Comparison of ENCODE assay signal across 8 cellular contexts in the genomic region with DNA sequence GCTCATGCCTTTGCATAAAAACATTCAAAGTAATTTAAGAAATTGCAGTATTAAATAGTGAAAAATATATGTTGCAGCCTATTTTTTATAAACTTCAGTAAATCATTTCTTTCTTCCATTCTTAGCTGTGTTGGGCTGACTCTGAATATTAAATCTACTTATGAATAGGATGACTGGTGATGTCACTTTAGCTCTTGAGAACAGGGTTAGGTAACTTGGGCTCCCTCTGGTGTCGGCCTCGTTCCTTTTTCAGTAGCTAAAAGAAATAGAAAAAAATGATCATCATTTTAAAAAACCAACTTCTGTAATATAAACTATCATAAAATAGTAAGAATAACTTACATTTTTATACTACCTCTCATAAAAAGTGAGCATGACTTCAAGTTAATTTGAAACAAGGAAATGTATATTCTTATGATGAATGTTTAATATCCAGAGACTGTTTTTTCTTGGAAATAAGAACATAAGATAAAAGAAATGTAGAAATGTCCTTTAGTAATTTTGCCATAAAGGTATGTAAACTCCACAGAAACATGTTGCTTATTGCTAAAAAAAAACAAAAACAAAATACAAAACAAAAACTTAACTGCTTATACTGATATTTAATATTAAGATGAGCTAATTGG. TPM values are rescaled to one million over a fixed set of nuclear protein-coding genes. Genes with fewer than 3 reads are reported as not detected.
DNase-seq lines count a peak whose midpoint lies in the region; ATAC-seq and TF ChIP-seq lines count a peak whose summit lies in the region.

No MANE protein-coding gene starts in this region.

- H2AFZ ChIP-seq in trophoblast cell (ENCODE audit: insufficient read depth, low read length, poor library complexity) = no peak overlapping the region

- WGBS in trophoblast cell (ENCODE audit: extremely low coverage, insufficient coverage, insufficient read length) = no CpG with 5 or more reads among the region's 2 CpGs

- H3K9ac ChIP-seq in trophoblast cell (ENCODE audit: low read length) = no peak overlapping the region

- H4K91ac ChIP-seq in trophoblast cell (ENCODE audit: low read depth, low read length) = no peak overlapping the region

- H3K4me1 ChIP-seq in trophoblast cell (ENCODE audit: control insufficient read depth in 1 of 2, insufficient read depth in 2 of 2, low read length in 2 of 2) = no peaks in the 10 kb centered on the region

- H4K8ac ChIP-seq in trophoblast cell (ENCODE audit: low read depth, low read length) = no peak overlapping the region

- DNase-seq in activated CD4-positive, alpha-beta T cell treated with anti-CD3 and anti-CD28 coated beads, Interleukin-2, amount 10 ng/mL, durations not matched to agents 7 days and 5 days = peak; percentile 13
- no peak for DNase-seq in activated CD4-positive, alpha-beta T cell treated with anti-CD3 and anti-CD28 coated beads for 4 hours
- peak; percentile 59 for DNase-seq in MV-4-11 (lab: John Stamatoyannopoulos, UW)
- peak; percentile 44 for DNase-seq in SKM-1 treated with dmso at 0.1 percent for 144 hours (lab: John Stamatoyannopoulos, UW; ENCODE audit: unreplicated experiment)
- peak; percentile 69 for DNase-seq in fibroblast of pulmonary artery (ENCODE audit: low read depth)
- DNase-seq in trophoblast cell = peak; percentile 22 to 53
- DNase-seq in T-helper 17 cell = no peak

- no peak overlapping the region for H3K27ac ChIP-seq in trophoblast cell (ENCODE audit: low read depth, low read length)

- no peaks in the 10 kb centered on the region for H3K27me3 ChIP-seq in trophoblast cell (ENCODE audit: insufficient read depth, low read length)

- TF ChIP-seq CTCF in fibroblast of pulmonary artery (IDR thresholded peaks at IDR 0.05; ENCODE audit: low read length, missing control alignments) = peak; percentile 60

- H3K4ac ChIP-seq in trophoblast cell (ENCODE audit: low read depth, low read length) = no peak overlapping the region

- H3K4me3 ChIP-seq in fibroblast of pulmonary artery (replicated peaks; ENCODE audit: low read depth, low read length) (no peak overlapping the region), trophoblast cell (ENCODE audit: low read depth, low read length) (no peak overlapping the region)

- H3K9me3 Mint-ChIP-seq in activated CD4-positive, alpha-beta T cell treated with anti-CD3 and anti-CD28 coated beads, Interleukin-2, amount 10 ng/mL, durations not matched to agents 7 days and 5 days = no peaks in the 10 kb centered on the region

- H3K9me3 ChIP-seq in trophoblast cell (ENCODE audit: insufficient read depth, low read depth, low read length) = no peaks in the 10 kb centered on the region
- no peaks in the 10 kb centered on the region for H3K9me3 ChIP-seq in T-helper 17 cell (ENCODE audit: control insufficient read depth, low read length, poor library complexity, severe bottlenecking)

- H2BK120ac ChIP-seq in trophoblast cell (ENCODE audit: insufficient read depth, low read length, poor library complexity) = no peak overlapping the region

- H3K4me2 ChIP-seq in trophoblast cell (ENCODE audit: low read length) = no peak overlapping the region

- H3K23ac ChIP-seq in trophoblast cell (ENCODE audit: low read length) = no peak overlapping the region

- H3K27ac Mint-ChIP-seq in activated CD4-positive, alpha-beta T cell treated with anti-CD3 and anti-CD28 coated beads, Interleukin-2, amount 10 ng/mL, durations not matched to agents 7 days and 5 days = no peak overlapping the region
- no peak overlapping the region for H3K27ac Mint-ChIP-seq in T-helper 17 cell

- H3K4me1 Mint-ChIP-seq in activated CD4-positive, alpha-beta T cell treated with anti-CD3 and anti-CD28 coated beads, Interleukin-2, amount 10 ng/mL, durations not matched to agents 7 days and 5 days = no peaks in the 10 kb centered on the region
- no peaks in the 10 kb centered on the region for H3K4me1 Mint-ChIP-seq in T-helper 17 cell

- no peak for ATAC-seq in esophagus mucosa
- ATAC-seq in T-helper 17 cell = no peak

- H3K4me3 Mint-ChIP-seq in activated CD4-positive, alpha-beta T cell treated with anti-CD3 and anti-CD28 coated beads, Interleukin-2, amount 10 ng/mL, durations not matched to agents 7 days and 5 days = no peak overlapping the region
- no peak overlapping the region for H3K4me3 Mint-ChIP-seq in T-helper 17 cell

- no peaks in the 10 kb centered on the region for H3K36me3 ChIP-seq in trophoblast cell (ENCODE audit: control insufficient read depth in 1 of 2, insufficient read depth in 2 of 2, low read length in 2 of 2)

- H4K12ac ChIP-seq in trophoblast cell (ENCODE audit: low read depth, low read length) = no peak overlapping the region

- H3K79me2 ChIP-seq in trophoblast cell (ENCODE audit: control insufficient read depth, insufficient read depth, low read length, poor library complexity) = no peaks in the 10 kb centered on the region

- H3K79me1 ChIP-seq in trophoblast cell (ENCODE audit: low read length) = no peaks in the 10 kb centered on the region

- no peaks in the 10 kb centered on the region for H3K27me3 Mint-ChIP-seq in activated CD4-positive, alpha-beta T cell treated with anti-CD3 and anti-CD28 coated beads, Interleukin-2, amount 10 ng/mL, durations not matched to agents 7 days and 5 days
- no peaks in the 10 kb centered on the region for H3K27me3 Mint-ChIP-seq in T-helper 17 cell

- no peak overlapping the region for H3K18ac ChIP-seq in trophoblast cell (ENCODE audit: low read length)

- no peak overlapping the region for H2BK12ac ChIP-seq in trophoblast cell (ENCODE audit: low read length)

- POLR2A ChIA-PET in activated CD4-positive, alpha-beta T cell treated with anti-CD3 and anti-CD28 coated beads, Interleukin-2, amount 10 ng/mL, durations not matched to agents 7 days and 5 days (lab: Charles Lee) = interaction anchor here (0.6 kb wide), 1 partner anchor 16 kb away, joined by 4 read pairs; no protein-coding TSS in a partner anchor

- H3K14ac ChIP-seq in trophoblast cell (ENCODE audit: low read length) = no peak overlapping the region

- no peak overlapping the region for H2BK5ac ChIP-seq in trophoblast cell (ENCODE audit: low read depth, low read length, poor library complexity)

- CTCF ChIA-PET in activated CD4-positive, alpha-beta T cell treated with anti-CD3 and anti-CD28 coated beads, Interleukin-2, amount 10 ng/mL, durations not matched to agents 7 days and 5 days (lab: Charles Lee) = no interaction called here

- no peaks in the 10 kb centered on the region for H3K36me3 Mint-ChIP-seq in activated CD4-positive, alpha-beta T cell treated with anti-CD3 and anti-CD28 coated beads, Interleukin-2, amount 10 ng/mL, durations not matched to agents 7 days and 5 days (ENCODE audit: low read depth)
- H3K36me3 Mint-ChIP-seq in T-helper 17 cell (ENCODE audit: low read depth) = no peaks in the 10 kb centered on the region

- H2AK5ac ChIP-seq in trophoblast cell (ENCODE audit: low read length) = no peak overlapping the region

RNA-seq across cellular contexts. Expression of gene NCAM2, which starts 26.8 kb away (rescaled TPM):
- not detected for total RNA-seq in activated CD4-positive, alpha-beta T cell treated with anti-CD3 and anti-CD28 coated beads, Interleukin-2, amount 10 ng/mL, durations not matched to agents 7 days and 5 days
- polyA plus RNA-seq in trophoblast cell (2013) = 0.10 and 0.22 TPM in 2 replicates
- total RNA-seq in esophagus mucosa (not detected), T-helper 17 cell (not detected)

Comparison
In these comparisons a context has a peak if more than half of its experiments do, and no peak if none do; other contexts are left out.
1. DNase-seq: peak in activated CD4-positive, alpha-beta T cell treated with anti-CD3 and anti-CD28 coated beads, Interleukin-2, amount 10 ng/mL, durations not matched to agents 7 days and 5 days (single experiment), MV-4-11 (single experiment), SKM-1 treated with dmso at 0.1 percent for 144 hours (single experiment), fibroblast of pulmonary artery (single experiment) and trophoblast cell (2 of 2); none in activated CD4-positive, alpha-beta T cell treated with anti-CD3 and anti-CD28 coated beads for 4 hours (0 of 2) and T-helper 17 cell (0 of 3).